In genomic region chr16:79269211-79269863, GRCh38 we compare ENCODE assay signal across 9 cellular contexts.
DNase-seq lines count a peak whose midpoint lies in the region; ATAC-seq and TF ChIP-seq lines count a peak whose summit lies in the region.
"Had no signal": no experiment of that assay in that cellular context is flagged by ENCODE, and none has a peak within 500 bp of the region (broad histone marks: within the 10 kb centered on the region; RNA-seq: fewer than 3 reads in every experiment).

No MANE protein-coding gene starts in this region.

- intact Hi-C loops in CD4-positive, alpha-beta T cell (cut with DNase I, micrococcal nuclease) = no loop called here

- H3K27me3 ChIP-seq in CD4-positive, alpha-beta T cell (ENCODE audit: control insufficient read depth, insufficient read depth, low read length) = no peaks in the 10 kb centered on the region

- CTCF ChIA-PET in CD4-positive, alpha-beta T cell (lab: Charles Lee) = interaction anchor here (1.1 kb wide), 1 partner anchor 8 kb away, joined by 3 read pairs; no protein-coding TSS in a partner anchor

- peak overlapping the region; percentile 62 for H3K4me3 Mint-ChIP-seq in CD4-positive, alpha-beta T cell
- no peak overlapping the region for H3K4me3 Mint-ChIP-seq in type B pancreatic cell

- H3K4me1 Mint-ChIP-seq in CD4-positive, alpha-beta T cell (ENCODE audit: low read depth) = peaks cover 72% of the 10 kb centered on the region
- no peaks in the 10 kb centered on the region for H3K4me1 Mint-ChIP-seq in type B pancreatic cell (ENCODE audit: unreplicated experiment)

- H3K9me3 ChIP-seq in CD4-positive, alpha-beta T cell (ENCODE audit: control insufficient read depth, low read length) = no peaks in the 10 kb centered on the region

- no peaks in the 10 kb centered on the region for H3K9me3 Mint-ChIP-seq in CD4-positive, alpha-beta T cell
- peaks cover 5% of the 10 kb centered on the region for H3K9me3 Mint-ChIP-seq in type B pancreatic cell

- TF ChIP-seq CTCF in CD4-positive, alpha-beta T cell (IDR thresholded peaks at IDR 0.05) = no peak
- no peak for TF ChIP-seq CTCF in type B pancreatic cell (conservative IDR thresholded peaks at IDR 0.05)

- POLR2A ChIA-PET in CD4-positive, alpha-beta T cell (lab: Charles Lee) = interaction anchor here (1.1 to 1.9 kb wide), 4 partner anchors 10 to 331 kb away, joined by 4 to 13 read pairs (median 8); partner anchors contain the start of gene MAF

- H3K27ac ChIP-seq in CD4-positive, alpha-beta T cell (ENCODE audit: low read depth, low read length) = no peak overlapping the region

- H3K27me3 Mint-ChIP-seq in CD4-positive, alpha-beta T cell = peaks cover 43% of the 10 kb centered on the region
- H3K27me3 Mint-ChIP-seq in type B pancreatic cell = peaks cover 13% of the 10 kb centered on the region

- ATAC-seq in CD4-positive, alpha-beta T cell (ENCODE audit: poor library complexity) = peak; percentile 18
- ATAC-seq in GM21367 (IDR thresholded peaks at IDR 0.05; ENCODE audit: unreplicated experiment) = peak; percentile 85
- peak; percentile 79 for ATAC-seq in HG03469 (IDR thresholded peaks at IDR 0.05; ENCODE audit: unreplicated experiment)

- peak overlapping the region; percentile 35 for H3K27ac Mint-ChIP-seq in CD4-positive, alpha-beta T cell
- H3K27ac Mint-ChIP-seq in type B pancreatic cell = no peak overlapping the region

- no peaks in the 10 kb centered on the region for H3K36me3 Mint-ChIP-seq in CD4-positive, alpha-beta T cell (ENCODE audit: low read depth)
- H3K36me3 Mint-ChIP-seq in type B pancreatic cell = no peaks in the 10 kb centered on the region

- peak in 3 of 10 experiments; percentile 10 to 16 (median 10) for DNase-seq in CD4-positive, alpha-beta T cell
- peak; percentile 13 for DNase-seq in activated naive CD8-positive, alpha-beta T cell treated with anti-CD3 and anti-CD28 coated beads, Interleukin-2, amount 50 U/mL, for 16 hours (ENCODE audit: low read depth, low spot score)
- DNase-seq in activated gamma-delta T cell treated with Interleukin-2 at 50 U/mL for 16 hours (no peak), HK-2 (ENCODE audit: unreplicated experiment) (no peak), type B pancreatic cell (ENCODE audit: extremely low spot score, unreplicated experiment) (no peak), NCI-H82 treated with DMSO at 0.1 percent for 48 hours (lab: John Stamatoyannopoulos, UW; ENCODE audit: unreplicated experiment) (no peak)
- DNase-seq: NCI-H2171 treated with DMSO at 0.1 percent for 48 hours had no signal

Comparison
In these comparisons a context has a peak if more than half of its experiments do, and no peak if none do; other contexts are left out.
1. ATAC-seq: peak in every context shown above with its lines; median percentile 85 in GM21367; 79 in HG03469; 18 in CD4-positive, alpha-beta T cell.